Comparison of ENCODE assay signal across 1 cellular context in genomic region chr1:23548704-23549143, GRCh38.
TF ChIP-seq lines count a peak whose summit lies in the region.

No MANE protein-coding gene starts in this region.

TF ChIP-seq in WTC11, 78 proteins besides CTCF, POLR2A, EP300 and RAD21 (continued from another document):
- TF ChIP-seq ZNF219 (CRISPR knock-in tag; IDR thresholded peaks at IDR 0.05; ENCODE audit: borderline replicate concordance) (no peak), ZMAT4 (CRISPR knock-in tag; IDR thresholded peaks at IDR 0.05) (no peak), SMAD3 (CRISPR knock-in tag; IDR thresholded peaks at IDR 0.05; ENCODE audit: borderline replicate concordance) (no peak), ZBTB43 (CRISPR knock-in tag; IDR thresholded peaks at IDR 0.05) (no peak)
- TF ChIP-seq, protein P1, sequence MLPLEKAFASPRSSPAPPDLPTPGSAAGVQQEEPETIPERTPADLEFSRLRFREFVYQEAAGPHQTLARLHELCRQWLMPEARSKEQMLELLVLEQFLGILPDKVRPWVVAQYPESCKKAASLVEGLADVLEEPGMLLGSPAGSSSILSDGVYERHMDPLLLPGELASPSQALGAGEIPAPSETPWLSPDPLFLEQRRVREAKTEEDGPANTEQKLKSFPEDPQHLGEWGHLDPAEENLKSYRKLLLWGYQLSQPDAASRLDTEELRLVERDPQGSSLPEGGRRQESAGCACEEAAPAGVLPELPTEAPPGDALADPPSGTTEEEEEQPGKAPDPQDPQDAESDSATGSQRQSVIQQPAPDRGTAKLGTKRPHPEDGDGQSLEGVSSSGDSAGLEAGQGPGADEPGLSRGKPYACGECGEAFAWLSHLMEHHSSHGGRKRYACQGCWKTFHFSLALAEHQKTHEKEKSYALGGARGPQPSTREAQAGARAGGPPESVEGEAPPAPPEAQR (CRISPR knock-in tag; IDR thresholded peaks at IDR 0.05), result no peak
- TF ChIP-seq, protein P2, sequence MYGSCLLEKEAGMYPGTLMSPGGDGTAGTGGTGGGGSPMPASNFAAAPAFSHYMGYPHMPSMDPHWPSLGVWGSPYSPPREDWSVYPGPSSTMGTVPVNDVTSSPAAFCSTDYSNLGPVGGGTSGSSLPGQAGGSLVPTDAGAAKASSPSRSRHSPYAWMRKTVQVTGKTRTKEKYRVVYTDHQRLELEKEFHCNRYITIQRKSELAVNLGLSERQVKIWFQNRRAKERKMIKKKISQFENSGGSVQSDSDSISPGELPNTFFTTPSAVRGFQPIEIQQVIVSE (CRISPR knock-in tag; IDR thresholded peaks at IDR 0.05; ENCODE audit: borderline replicate concordance), result no peak
